Comparison of ENCODE assay signal across 8 cellular contexts in genomic region chr2:96816127-96816835, GRCh38. TPM values are rescaled to one million over a fixed set of nuclear protein-coding genes. Genes with fewer than 3 reads are reported as not detected.
A peak's percentile ranks its signal among the peaks of the same experiment; 100 is the strongest.
DNase-seq lines count a peak whose midpoint lies in the region; ATAC-seq and FAIRE-seq lines count a peak whose summit lies in the region.

Gene CNNM3, plus strand, starts transcription at chr2:96816268. Its CDS starts 10 bp downstream, at chr2:96816278.

- DNase-seq in GM19239 (ENCODE audit: insufficient read length, low spot score), result peak; percentile 99
- peak; percentile 92 for DNase-seq in NCI-H510A (lab: John Stamatoyannopoulos, UW)
- DNase-seq in activated CD4-positive, alpha-beta T cell treated with anti-CD3 and anti-CD28 coated beads for 1 hour, result peak; percentile 92
- peak; percentile 98 for DNase-seq in cerebellum (ENCODE audit: low spot score)
- peak; percentile 95 for DNase-seq in kidney tubule cell (ENCODE audit: low spot score)
- peak; percentile 89 to 95 for DNase-seq in stimulated activated CD4-positive, alpha-beta T cell treated with anti-CD3 and anti-CD28 coated beads, Interleukin-1b, Interleukin-23, amount 100 ng/mL, for 1 hour (ENCODE audit: low read depth in 2 of 2)

- peak within 1 kb of the TSS; percentile 84 for H3K4me3 ChIP-seq in BLaER1

- peak; percentile 74 for FAIRE-seq in GM19239 (lab: Jason Lieb, UNC)

- peak within 1 kb of the TSS; percentile 84 for H3K9ac ChIP-seq in BLaER1

- ATAC-seq in HG03442 (IDR thresholded peaks at IDR 0.05; ENCODE audit: unreplicated experiment), result peak; percentile 80

- H3K27me3 ChIP-seq in BLaER1, result no peaks in the 10 kb centered on the region

- peak within 1 kb of the TSS; percentile 83 for H3K27ac ChIP-seq in BLaER1

- H3K4me1 ChIP-seq in BLaER1, result peaks cover 62% of the 10 kb centered on the region

- peak within 1 kb of the TSS; percentile 100 for H3K4me2 ChIP-seq in BLaER1

- H3K36me3 ChIP-seq in BLaER1, result peaks cover 26% of the 10 kb centered on the region

- no peaks in the 10 kb centered on the region for H3K9me3 ChIP-seq in BLaER1

- H4K20me1 ChIP-seq in BLaER1, result peaks cover 46% of the 10 kb centered on the region

RNA-seq across cellular contexts. Expression of gene CNNM3, which starts in this region (rescaled TPM):
- total RNA-seq in cerebellum, result 16.1 TPM

Comparison
In these comparisons a context has a peak if more than half of its experiments do, and no peak if none do; other contexts are left out.
1. Peak in every context shown above with its lines: DNase-seq, ATAC-seq, H3K4me3 ChIP-seq and H3K27ac ChIP-seq.